8 cellular contexts compared by ENCODE assay signal in the genomic region with DNA sequence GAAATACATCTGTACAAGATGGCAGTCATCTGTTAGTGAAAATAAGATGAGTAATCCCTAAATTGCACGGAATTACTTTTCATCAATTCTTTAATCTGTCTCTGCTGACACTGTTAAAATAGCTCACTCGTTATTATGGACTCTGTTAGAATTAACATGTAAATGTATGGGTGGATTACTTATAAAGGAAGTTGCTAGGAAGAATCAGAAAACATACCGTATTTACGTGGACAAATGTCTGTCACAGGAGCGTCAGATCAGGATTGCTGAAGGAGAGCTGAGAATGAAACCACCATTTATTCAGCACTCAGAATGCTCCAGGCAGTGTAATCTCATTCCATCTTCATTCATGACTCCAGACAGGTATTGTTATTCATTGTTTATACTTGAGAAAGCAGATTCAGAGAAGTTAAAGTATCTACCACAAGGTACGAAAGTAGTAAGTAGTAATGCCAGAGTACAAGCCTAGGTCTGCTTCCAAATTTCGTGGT. TPM values are rescaled to one million over a fixed set of nuclear protein-coding genes. Genes with fewer than 3 reads are reported as not detected.
DNase-seq lines count a peak whose midpoint lies in the region; ATAC-seq, FAIRE-seq and TF ChIP-seq lines count a peak whose summit lies in the region.

No MANE protein-coding gene starts in this region.

- dilution Hi-C loops in keratinocyte (cut with MboI; ENCODE audit: extremely low pct_ligation_motif_present, low sequenced_read_pairs) = no loop called here

- H3K9ac ChIP-seq in keratinocyte (ENCODE audit: control insufficient read depth, extremely low read depth, insufficient read depth, low read length) = peak overlapping the region; percentile 97

- H3K27me3 ChIP-seq in ascending aorta (no peaks in the 10 kb centered on the region), keratinocyte (ENCODE audit: control insufficient read depth, extremely low read depth, insufficient read depth, low read length) (no peaks in the 10 kb centered on the region)

- no peaks in the 10 kb centered on the region for H3K9me1 ChIP-seq in keratinocyte (ENCODE audit: control insufficient read depth, extremely low read depth, insufficient read depth, low read length)

- H3K4me3 ChIP-seq in ascending aorta (peak overlapping the region; percentile 78 to 88), keratinocyte (ENCODE audit: control insufficient read depth in 2 of 3, extremely low read depth in 1 of 3, insufficient read depth in 2 of 3, low read depth in 1 of 3, low read length in 3 of 3) (peak overlapping the region; percentile 80 to 91 (median 89))

- H3K9me3 ChIP-seq in ascending aorta = no peaks in the 10 kb centered on the region
- no peaks in the 10 kb centered on the region for H3K9me3 ChIP-seq in keratinocyte (ENCODE audit: control insufficient read depth, low read depth, low read length)

- intact Hi-C loops in ascending aorta (cut with DNase I) = loop anchor here (5.0 to 10.0 kb wide), 3 partner anchors 306 to 566 kb away; a partner anchor contains a TSS

- no peaks in the 10 kb centered on the region for H4K20me1 ChIP-seq in keratinocyte (ENCODE audit: control insufficient read depth, extremely low read depth, insufficient read depth, low read length)

- no peak for TF ChIP-seq CTCF in ascending aorta (IDR thresholded peaks at IDR 0.05)
- no peak for TF ChIP-seq CTCF in keratinocyte (optimal IDR thresholded peaks at IDR 0.05 in 1 of 3, IDR thresholded peaks at IDR 0.05 in 1 of 3, conservative IDR thresholded peaks at IDR 0.05 in 1 of 3; ENCODE audit: extremely low read depth in 1 of 3, insufficient read depth in 2 of 3, low read length in 3 of 3)

- no peaks in the 10 kb centered on the region for H3K79me2 ChIP-seq in keratinocyte (ENCODE audit: control insufficient read depth, insufficient read depth, low read length)

- H3K4me2 ChIP-seq in keratinocyte (ENCODE audit: control insufficient read depth, extremely low read depth, insufficient read depth, low read depth, low read length) = peak overlapping the region; percentile 94

- H3K36me3 ChIP-seq in ascending aorta (no peaks in the 10 kb centered on the region), keratinocyte (ENCODE audit: control insufficient read depth in 2 of 2, extremely low read depth in 1 of 2, insufficient read depth in 2 of 2, low read length in 2 of 2) (no peaks in the 10 kb centered on the region)

- DNase-seq in DMS53 (lab: John Stamatoyannopoulos, UW) (peak; percentile 43), DMS53 treated with DMSO at 0.1 percent for 48 hours (lab: John Stamatoyannopoulos, UW; ENCODE audit: unreplicated experiment) (no peak), ascending aorta (ENCODE audit: low spot score in 2 of 2) (no peak), keratinocyte (ENCODE audit: low read depth, low spot score) (peak; percentile 38), left lobe of liver (ENCODE audit: low spot score) (no peak), RPMI8226 (no peak)
- DNase-seq in activated CD8-positive, alpha-beta memory T cell treated with anti-CD3 and anti-CD28 coated beads, Interleukin-2, amount 50 U/mL, for 48 hours = no peak

- ATAC-seq in left lobe of liver = no peak

- peak overlapping the region in 1 of 2 donors; percentile 89 for H3K27ac ChIP-seq in ascending aorta
- peak overlapping the region; percentile 98 for H3K27ac ChIP-seq in keratinocyte (ENCODE audit: control insufficient read depth, insufficient read depth, low read length)
- H3K27ac ChIP-seq in temporal lobe (ENCODE audit: low read depth, low read length) = peak overlapping the region; percentile 24

- FAIRE-seq in keratinocyte (lab: Jason Lieb, UNC) = peak; percentile 87

- peak overlapping the region; percentile 82 for H2AFZ ChIP-seq in keratinocyte (ENCODE audit: control insufficient read depth, low read length)

- H3K4me1 ChIP-seq in ascending aorta = no peaks in the 10 kb centered on the region
- H3K4me1 ChIP-seq in keratinocyte (ENCODE audit: control insufficient read depth, extremely low read depth, insufficient read depth, low read length) = no peaks in the 10 kb centered on the region

RNA-seq across cellular contexts. Expression of a gene that starts 1.3 kb away (rescaled TPM):
- total RNA-seq in ascending aorta (7.2 TPM), temporal lobe (11.3 TPM), left lobe of liver (0.45 TPM)
- polyA plus RNA-seq in keratinocyte = 0.87 to 1.6 TPM (median 1.0 TPM) in 3 replicates
- polyA plus RNA-seq in keratinocyte (2011; ENCODE audit: low read depth) = 2.5 TPM
- 0.75 and 1.4 TPM in 2 replicates for polyA plus RNA-seq in keratinocyte (2011; cell fraction: cytosol; rRNA removed)
- 1.7 and 2.2 TPM in 2 replicates for polyA plus RNA-seq in keratinocyte (2011; cell fraction: nucleus; rRNA removed)
- polyA plus RNA-seq in keratinocyte (2012; ENCODE audit: low replicate concordance) = 0.87 and 1.2 TPM in 2 replicates
- polyA minus RNA-seq in keratinocyte = 0.23 to 1.7 TPM (median 1.1 TPM) in 3 replicates
- polyA minus RNA-seq in keratinocyte (2011; cell fraction: cytosol; rRNA and poly(A)+ RNA removed) = 1.2 TPM
- 3.0 and 6.1 TPM in 2 replicates for polyA minus RNA-seq in keratinocyte (2011; cell fraction: nucleus; rRNA and poly(A)+ RNA removed)

Comparison
In these comparisons a context has a peak if more than half of its experiments do, and no peak if none do; other contexts are left out.
1. DNase-seq: peak in DMS53 (single experiment) and keratinocyte (single experiment); none in DMS53 treated with DMSO at 0.1 percent for 48 hours (single experiment), ascending aorta (0 of 2), left lobe of liver (single experiment), RPMI8226 (single experiment) and activated CD8-positive, alpha-beta memory T cell treated with anti-CD3 and anti-CD28 coated beads, Interleukin-2, amount 50 U/mL, for 48 hours (single experiment).